Comparison of ENCODE assay signal across 9 cellular contexts in genomic region chr11:2927851-2928604, GRCh38. TPM values are rescaled to one million over a fixed set of nuclear protein-coding genes. Genes with fewer than 3 reads are reported as not detected.
DNase-seq lines count a peak whose midpoint lies in the region; ATAC-seq and TF ChIP-seq lines count a peak whose summit lies in the region.
"Had no signal": no experiment of that assay in that cellular context is flagged by ENCODE, and none has a peak within 500 bp of the region (broad histone marks: within the 10 kb centered on the region; RNA-seq: fewer than 3 reads in every experiment).

No MANE protein-coding gene starts in this region.

- no peak for TF ChIP-seq CTCF in right atrium auricular region (IDR thresholded peaks at IDR 0.05)

- no peak overlapping the region for H3K27ac Mint-ChIP-seq in activated CD4-positive, alpha-beta T cell treated with anti-CD3 and anti-CD28 coated beads for 36 hours
- peak overlapping the region; percentile 41 for H3K27ac Mint-ChIP-seq in activated T-helper 17 cell treated with anti-CD3 and anti-CD28 coated beads, Interleukin-2, amount 50 U/mL, for 72 hours
- H3K27ac Mint-ChIP-seq in stimulated activated memory B cell treated with anti-CD40 and anti-IgM and Interleukin-4, amounts not matched to agents 10 μg/mL and 1 μg/mL and 100 μg/mL, for 72 hours: no peak overlapping the region

- no peaks in the 10 kb centered on the region for H3K9me3 ChIP-seq in right atrium auricular region

- H3K4me1 ChIP-seq in right atrium auricular region: peaks cover 0 to 40% of the 10 kb centered on the region in 2 donors

- no peaks in the 10 kb centered on the region for H3K36me3 ChIP-seq in right atrium auricular region

- H3K4me1 Mint-ChIP-seq in activated CD4-positive, alpha-beta T cell treated with anti-CD3 and anti-CD28 coated beads for 36 hours: peaks cover 18% of the 10 kb centered on the region
- peaks cover 6% of the 10 kb centered on the region for H3K4me1 Mint-ChIP-seq in activated T-helper 17 cell treated with anti-CD3 and anti-CD28 coated beads, Interleukin-2, amount 50 U/mL, for 72 hours
- H3K4me1 Mint-ChIP-seq in stimulated activated memory B cell treated with anti-CD40 and anti-IgM and Interleukin-4, amounts not matched to agents 10 μg/mL and 1 μg/mL and 100 μg/mL, for 72 hours: peaks cover 30% of the 10 kb centered on the region

- no peaks in the 10 kb centered on the region for H3K9me3 Mint-ChIP-seq in activated CD4-positive, alpha-beta T cell treated with anti-CD3 and anti-CD28 coated beads for 36 hours (ENCODE audit: low read depth)
- no peaks in the 10 kb centered on the region for H3K9me3 Mint-ChIP-seq in activated T-helper 17 cell treated with anti-CD3 and anti-CD28 coated beads, Interleukin-2, amount 50 U/mL, for 72 hours
- H3K9me3 Mint-ChIP-seq in stimulated activated memory B cell treated with anti-CD40 and anti-IgM and Interleukin-4, amounts not matched to agents 10 μg/mL and 1 μg/mL and 100 μg/mL, for 72 hours: no peaks in the 10 kb centered on the region

- no peaks in the 10 kb centered on the region for H3K36me3 Mint-ChIP-seq in activated CD4-positive, alpha-beta T cell treated with anti-CD3 and anti-CD28 coated beads for 36 hours (ENCODE audit: low read depth)
- H3K36me3 Mint-ChIP-seq in activated T-helper 17 cell treated with anti-CD3 and anti-CD28 coated beads, Interleukin-2, amount 50 U/mL, for 72 hours (ENCODE audit: low read depth): no peaks in the 10 kb centered on the region
- no peaks in the 10 kb centered on the region for H3K36me3 Mint-ChIP-seq in stimulated activated memory B cell treated with anti-CD40 and anti-IgM and Interleukin-4, amounts not matched to agents 10 μg/mL and 1 μg/mL and 100 μg/mL, for 72 hours

- CTCF ChIA-PET in activated CD4-positive, alpha-beta T cell treated with anti-CD3 and anti-CD28 coated beads for 36 hours (lab: Charles Lee): interaction anchor here (1.0 to 2.6 kb wide), 3 partner anchors 19 to 40 kb away, joined by 3 to 14 read pairs (median 9); no protein-coding TSS in a partner anchor

- H3K27me3 ChIP-seq in right atrium auricular region: peaks cover 0 to 6% of the 10 kb centered on the region in 2 donors

- intact Hi-C loops in activated CD4-positive, alpha-beta T cell treated with anti-CD3 and anti-CD28 coated beads for 36 hours (cut with DNase I, micrococcal nuclease): no loop called here

- peak overlapping the region; percentile 43 to 60 for H3K4me3 ChIP-seq in right atrium auricular region

- POLR2A ChIA-PET in activated CD4-positive, alpha-beta T cell treated with anti-CD3 and anti-CD28 coated beads for 36 hours (lab: Charles Lee): no interaction called here

- peaks cover 19% of the 10 kb centered on the region for H3K27me3 Mint-ChIP-seq in activated CD4-positive, alpha-beta T cell treated with anti-CD3 and anti-CD28 coated beads for 36 hours
- H3K27me3 Mint-ChIP-seq in activated T-helper 17 cell treated with anti-CD3 and anti-CD28 coated beads, Interleukin-2, amount 50 U/mL, for 72 hours: peaks cover 9% of the 10 kb centered on the region
- peaks cover 59% of the 10 kb centered on the region for H3K27me3 Mint-ChIP-seq in stimulated activated memory B cell treated with anti-CD40 and anti-IgM and Interleukin-4, amounts not matched to agents 10 μg/mL and 1 μg/mL and 100 μg/mL, for 72 hours

- peak overlapping the region; percentile 59 for H3K4me3 Mint-ChIP-seq in activated CD4-positive, alpha-beta T cell treated with anti-CD3 and anti-CD28 coated beads for 36 hours
- peak overlapping the region; percentile 82 for H3K4me3 Mint-ChIP-seq in activated T-helper 17 cell treated with anti-CD3 and anti-CD28 coated beads, Interleukin-2, amount 50 U/mL, for 72 hours
- peak overlapping the region; percentile 48 for H3K4me3 Mint-ChIP-seq in stimulated activated memory B cell treated with anti-CD40 and anti-IgM and Interleukin-4, amounts not matched to agents 10 μg/mL and 1 μg/mL and 100 μg/mL, for 72 hours

- ATAC-seq in activated CD4-positive, alpha-beta T cell treated with anti-CD3 and anti-CD28 coated beads for 36 hours: no peak
- ATAC-seq in activated T-helper 17 cell treated with anti-CD3 and anti-CD28 coated beads, Interleukin-2, amount 50 U/mL, for 72 hours (replicated peaks): no peak
- ATAC-seq in stimulated activated memory B cell treated with anti-CD40 and anti-IgM and Interleukin-4, amounts not matched to agents 10 μg/mL and 1 μg/mL and 100 μg/mL, for 72 hours: no peak

- DNase-seq in activated CD4-positive, alpha-beta T cell treated with anti-CD3 and anti-CD28 coated beads for 36 hours: no peak
- no peak for DNase-seq in activated CD4-positive, alpha-beta T cell treated with anti-CD3 and anti-CD28 coated beads for 48 hours
- DNase-seq in right atrium auricular region (ENCODE audit: low spot score) (no peak), NCI-H524 (lab: John Stamatoyannopoulos, UW) (no peak), midbrain (lab: John Stamatoyannopoulos, UW) (no peak)
- DNase-seq in NK-92 treated with Interleukin-12 subunit alpha and Interleukin-12 subunit beta, amount 100 ng/mL, for 24 hours (lab: John Stamatoyannopoulos, UW): no peak

- no peak overlapping the region for H3K27ac ChIP-seq in right atrium auricular region

RNA-seq across cellular contexts. Expression of gene PHLDA2, which starts 1.2 kb away (rescaled TPM):
- total RNA-seq in activated CD4-positive, alpha-beta T cell treated with anti-CD3 and anti-CD28 coated beads for 36 hours: 1 to 10 TPM; 3.1 to 3.7 TPM
- total RNA-seq in activated T-helper 17 cell treated with anti-CD3 and anti-CD28 coated beads, Interleukin-2, amount 50 U/mL, for 72 hours: 1 to 10 TPM; 5.6 to 9.1 TPM
- 1 to 10 TPM; 1.8 to 2.6 TPM for total RNA-seq in right atrium auricular region
- total RNA-seq: temporal lobe had no signal

RNA-seq across cellular contexts. Expression of gene CDKN1C, which starts 42.5 kb away (rescaled TPM):
- total RNA-seq in activated CD4-positive, alpha-beta T cell treated with anti-CD3 and anti-CD28 coated beads for 36 hours: under 1 TPM; 0.21 to 0.53 TPM
- 10 to 100 TPM in 1 of 2 donors, under 1 TPM in 1; 0.58 to 34.8 TPM for total RNA-seq in activated T-helper 17 cell treated with anti-CD3 and anti-CD28 coated beads, Interleukin-2, amount 50 U/mL, for 72 hours
- total RNA-seq in right atrium auricular region: 10 to 100 TPM; 17.2 to 28.7 TPM
